ENCODE assay signal across 18 cellular contexts in the genomic region with DNA sequence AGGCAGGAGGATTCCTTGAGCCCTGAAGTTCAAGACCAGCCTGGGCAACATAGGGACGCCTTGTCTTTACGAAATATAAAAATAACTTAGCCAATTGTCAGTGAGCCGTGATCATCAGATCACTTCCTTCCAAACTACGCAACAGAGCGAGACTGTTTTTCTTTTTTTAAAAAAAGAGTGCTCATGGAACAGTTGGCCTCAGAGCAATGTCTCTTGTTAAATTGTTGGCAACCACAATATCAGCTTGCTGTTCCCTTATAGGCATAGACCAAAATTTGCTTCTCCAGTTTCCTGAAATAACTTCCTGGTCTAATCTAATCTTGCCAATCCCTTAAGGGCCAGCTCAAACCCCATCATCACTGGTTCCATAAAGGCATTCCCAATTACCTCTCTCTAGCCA.
A peak's percentile ranks its signal among the peaks of the same experiment; 100 is the strongest.
DNase-seq lines count a peak whose midpoint lies in the region; ATAC-seq and TF ChIP-seq lines count a peak whose summit lies in the region.
"Had no signal": no experiment of that assay in that cellular context is flagged by ENCODE, and none has a peak within 500 bp of the region (broad histone marks: within the 10 kb centered on the region; RNA-seq: fewer than 3 reads in every experiment).

No MANE protein-coding gene starts in this region.

- H3K36me3 ChIP-seq in gastroesophageal sphincter, result no peaks in the 10 kb centered on the region
- no peaks in the 10 kb centered on the region for H3K36me3 ChIP-seq in vagina
- no peaks in the 10 kb centered on the region for H3K36me3 ChIP-seq in GM23338 (ENCODE audit: insufficient read depth)

- no peak for TF ChIP-seq POLR2A in gastroesophageal sphincter (IDR thresholded peaks at IDR 0.05)
- TF ChIP-seq POLR2A in vagina (IDR thresholded peaks at IDR 0.05), result no peak

- H3K27me3 Mint-ChIP-seq in dendritic cell treated with granulocyte-macrophage colony-stimulating factor and Interleukin-4, amounts not matched to agents 40 ng/mL and 50 ng/mL, for 4 days, result no peaks in the 10 kb centered on the region
- H3K27me3 Mint-ChIP-seq in GM23338 (ENCODE audit: insufficient read depth, low read depth, poor library complexity), result peaks cover 3% of the 10 kb centered on the region

- H3F3A ChIP-seq in GM23338 (replicated peaks; ENCODE audit: low read depth), result no peaks in the 10 kb centered on the region

- H3K9me3 ChIP-seq in gastroesophageal sphincter (no peaks in the 10 kb centered on the region), vagina (no peaks in the 10 kb centered on the region)

- ATAC-seq in gastroesophageal sphincter (peak; percentile 39), GM23338 (no peak)
- ATAC-seq: activated T-cell treated with anti-CD3 and anti-CD28 coated beads, Interleukin-2, amount 50 U/mL, for 4 hours; SK-N-SH treated with all-trans-retinoic acid at 6 μM for 48 hours had no signal

- intact Hi-C loops in dendritic cell treated with granulocyte-macrophage colony-stimulating factor and Interleukin-4, amounts not matched to agents 40 ng/mL and 50 ng/mL, for 4 days (cut with micrococcal nuclease), result no loop called here
- intact Hi-C loops in vagina (cut with DNase I), result no loop called here

- H3K36me3 Mint-ChIP-seq in dendritic cell treated with granulocyte-macrophage colony-stimulating factor and Interleukin-4, amounts not matched to agents 40 ng/mL and 50 ng/mL, for 4 days (ENCODE audit: low read depth), result no peaks in the 10 kb centered on the region
- peaks cover 4% of the 10 kb centered on the region; the same call in 1 of the 3 replicates for H3K36me3 Mint-ChIP-seq in GM23338 (ENCODE audit: low read depth)
- H3K36me3 Mint-ChIP-seq: CD4-positive, CD25-positive, alpha-beta regulatory T cell had no signal

- TF ChIP-seq CTCF in gastroesophageal sphincter (IDR thresholded peaks at IDR 0.05) (no peak), vagina (IDR thresholded peaks at IDR 0.05) (no peak), GM23338 (conservative IDR thresholded peaks at IDR 0.05; ENCODE audit: low read depth in 2 of 2) (no peak), GM10266 (IDR thresholded peaks at IDR 0.05; ENCODE audit: control insufficient read depth, insufficient read depth, low read depth, missing control alignments) (no peak)

- TF ChIP-seq EP300 in gastroesophageal sphincter (IDR thresholded peaks at IDR 0.05), result no peak

- no peaks in the 10 kb centered on the region for H4K20me1 ChIP-seq in GM23338 (replicated peaks; ENCODE audit: insufficient read depth)

- no peak overlapping the region for H3K4me3 Mint-ChIP-seq in dendritic cell treated with granulocyte-macrophage colony-stimulating factor and Interleukin-4, amounts not matched to agents 40 ng/mL and 50 ng/mL, for 4 days
- no peak overlapping the region for H3K4me3 Mint-ChIP-seq in GM23338
- H3K4me3 Mint-ChIP-seq: activated T-cell treated with anti-CD3 and anti-CD28 coated beads, Interleukin-2, amount 50 U/mL, for 4 hours; CD4-positive, CD25-positive, alpha-beta regulatory T cell had no signal

- DNase-seq in pons (ENCODE audit: low spot score) (peak; percentile 9), vagina (ENCODE audit: extremely low spot score in 2 of 2) (no peak), GM23338 (ENCODE audit: low spot score) (no peak), A172 (ENCODE audit: low spot score) (no peak), GM10266 (ENCODE audit: extremely low spot score) (no peak)
- DNase-seq: activated CD4-positive, alpha-beta T cell treated with anti-CD3 and anti-CD28 coated beads for 4 hours; activated naive CD4-positive, alpha-beta T cell treated with Interleukin-2 at 50 U/mL for 16 hours; activated T-cell treated with anti-CD3 and anti-CD28 coated beads, Interleukin-2, amount 50 U/mL, for 4 hours; caudate nucleus; CD4-positive, CD25-positive, alpha-beta regulatory T cell; EL; NCI-H1417; NCI-H2081 treated with DMSO at 0.1 percent for 48 hours; NCI-H774; substantia nigra had no signal

- no peak overlapping the region for H2AFZ ChIP-seq in GM23338

- 81 to 89% methylated on average over 5 of the region's 5 CpGs for WGBS in gastroesophageal sphincter (ENCODE audit: low coverage in 1 of 2), 2 donors

- H3K4me2 ChIP-seq in GM23338, result no peak overlapping the region

- peaks cover 31% of the 10 kb centered on the region for H3K4me1 Mint-ChIP-seq in dendritic cell treated with granulocyte-macrophage colony-stimulating factor and Interleukin-4, amounts not matched to agents 40 ng/mL and 50 ng/mL, for 4 days (ENCODE audit: low read depth)
- H3K4me1 Mint-ChIP-seq in GM23338, result no peaks in the 10 kb centered on the region
- H3K4me1 Mint-ChIP-seq: CD4-positive, CD25-positive, alpha-beta regulatory T cell had no signal

- no peaks in the 10 kb centered on the region for H3K27me3 ChIP-seq in gastroesophageal sphincter
- H3K27me3 ChIP-seq in vagina, result no peaks in the 10 kb centered on the region
- no peaks in the 10 kb centered on the region for H3K27me3 ChIP-seq in GM23338 (ENCODE audit: insufficient read depth)

- H3K4me3 ChIP-seq in gastroesophageal sphincter (no peak overlapping the region), vagina (no peak overlapping the region), GM23338 (no peak overlapping the region)

- peak overlapping the region; percentile 9 for H3K27ac Mint-ChIP-seq in dendritic cell treated with granulocyte-macrophage colony-stimulating factor and Interleukin-4, amounts not matched to agents 40 ng/mL and 50 ng/mL, for 4 days
- no peak overlapping the region for H3K27ac Mint-ChIP-seq in GM23338
- H3K27ac Mint-ChIP-seq: CD4-positive, CD25-positive, alpha-beta regulatory T cell had no signal

- H3K79me2 ChIP-seq in GM23338 (replicated peaks; ENCODE audit: insufficient read depth), result no peaks in the 10 kb centered on the region

- H3K4me1 ChIP-seq in gastroesophageal sphincter (no peaks in the 10 kb centered on the region), vagina (no peaks in the 10 kb centered on the region), GM23338 (ENCODE audit: insufficient read depth) (no peaks in the 10 kb centered on the region)

- H3K9me2 ChIP-seq in GM23338 (ENCODE audit: insufficient read depth), result no peaks in the 10 kb centered on the region; the same call in 1 of the 2 replicates

- H3K9me3 Mint-ChIP-seq in dendritic cell treated with granulocyte-macrophage colony-stimulating factor and Interleukin-4, amounts not matched to agents 40 ng/mL and 50 ng/mL, for 4 days, result no peaks in the 10 kb centered on the region
- H3K9me3 Mint-ChIP-seq in GM23338, result peaks cover 6% of the 10 kb centered on the region
- H3K9me3 Mint-ChIP-seq: activated T-cell treated with anti-CD3 and anti-CD28 coated beads, Interleukin-2, amount 50 U/mL, for 4 hours had no signal

- H3K27ac ChIP-seq in gastroesophageal sphincter (peak overlapping the region in 1 of 4 donors; percentile 1), vagina (peak overlapping the region; percentile 2), GM23338 (ENCODE audit: low read depth) (no peak overlapping the region)

TF ChIP-seq in GM23338, 12 proteins besides CTCF, POLR2A, EP300 and RAD21 (continues in another document):
- TF ChIP-seq, protein P1, sequence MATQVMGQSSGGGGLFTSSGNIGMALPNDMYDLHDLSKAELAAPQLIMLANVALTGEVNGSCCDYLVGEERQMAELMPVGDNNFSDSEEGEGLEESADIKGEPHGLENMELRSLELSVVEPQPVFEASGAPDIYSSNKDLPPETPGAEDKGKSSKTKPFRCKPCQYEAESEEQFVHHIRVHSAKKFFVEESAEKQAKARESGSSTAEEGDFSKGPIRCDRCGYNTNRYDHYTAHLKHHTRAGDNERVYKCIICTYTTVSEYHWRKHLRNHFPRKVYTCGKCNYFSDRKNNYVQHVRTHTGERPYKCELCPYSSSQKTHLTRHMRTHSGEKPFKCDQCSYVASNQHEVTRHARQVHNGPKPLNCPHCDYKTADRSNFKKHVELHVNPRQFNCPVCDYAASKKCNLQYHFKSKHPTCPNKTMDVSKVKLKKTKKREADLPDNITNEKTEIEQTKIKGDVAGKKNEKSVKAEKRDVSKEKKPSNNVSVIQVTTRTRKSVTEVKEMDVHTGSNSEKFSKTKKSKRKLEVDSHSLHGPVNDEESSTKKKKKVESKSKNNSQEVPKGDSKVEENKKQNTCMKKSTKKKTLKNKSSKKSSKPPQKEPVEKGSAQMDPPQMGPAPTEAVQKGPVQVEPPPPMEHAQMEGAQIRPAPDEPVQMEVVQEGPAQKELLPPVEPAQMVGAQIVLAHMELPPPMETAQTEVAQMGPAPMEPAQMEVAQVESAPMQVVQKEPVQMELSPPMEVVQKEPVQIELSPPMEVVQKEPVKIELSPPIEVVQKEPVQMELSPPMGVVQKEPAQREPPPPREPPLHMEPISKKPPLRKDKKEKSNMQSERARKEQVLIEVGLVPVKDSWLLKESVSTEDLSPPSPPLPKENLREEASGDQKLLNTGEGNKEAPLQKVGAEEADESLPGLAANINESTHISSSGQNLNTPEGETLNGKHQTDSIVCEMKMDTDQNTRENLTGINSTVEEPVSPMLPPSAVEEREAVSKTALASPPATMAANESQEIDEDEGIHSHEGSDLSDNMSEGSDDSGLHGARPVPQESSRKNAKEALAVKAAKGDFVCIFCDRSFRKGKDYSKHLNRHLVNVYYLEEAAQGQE (IDR thresholded peaks at IDR 0.05; ENCODE audit: unreplicated experiment), result no peak
- TF ChIP-seq, protein P2, sequence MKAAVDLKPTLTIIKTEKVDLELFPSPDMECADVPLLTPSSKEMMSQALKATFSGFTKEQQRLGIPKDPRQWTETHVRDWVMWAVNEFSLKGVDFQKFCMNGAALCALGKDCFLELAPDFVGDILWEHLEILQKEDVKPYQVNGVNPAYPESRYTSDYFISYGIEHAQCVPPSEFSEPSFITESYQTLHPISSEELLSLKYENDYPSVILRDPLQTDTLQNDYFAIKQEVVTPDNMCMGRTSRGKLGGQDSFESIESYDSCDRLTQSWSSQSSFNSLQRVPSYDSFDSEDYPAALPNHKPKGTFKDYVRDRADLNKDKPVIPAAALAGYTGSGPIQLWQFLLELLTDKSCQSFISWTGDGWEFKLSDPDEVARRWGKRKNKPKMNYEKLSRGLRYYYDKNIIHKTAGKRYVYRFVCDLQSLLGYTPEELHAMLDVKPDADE (IDR thresholded peaks at IDR 0.05), result no peak
- TF ChIP-seq ZNF114 (CRISPR knock-in tag; IDR thresholded peaks at IDR 0.05), result no peak
- TF ChIP-seq POLR2AphosphoS5 (IDR thresholded peaks at IDR 0.05; ENCODE audit: low read depth), result no peak
- TF ChIP-seq STAT1 (IDR thresholded peaks at IDR 0.05; ENCODE audit: unreplicated experiment), result no peak
- no peak for TF ChIP-seq CREB1 (CRISPR knock-in tag; IDR thresholded peaks at IDR 0.05; ENCODE audit: low read depth)
- TF ChIP-seq EZH2 (IDR thresholded peaks at IDR 0.05; ENCODE audit: low read depth, unreplicated experiment), result no peak
- no peak for TF ChIP-seq ZNF331 (CRISPR knock-in tag; IDR thresholded peaks at IDR 0.05; ENCODE audit: low read depth)
- no peak for TF ChIP-seq EZH2phosphoT487 (IDR thresholded peaks at IDR 0.05; ENCODE audit: unreplicated experiment)
- TF ChIP-seq NANOG (IDR thresholded peaks at IDR 0.05; ENCODE audit: borderline replicate concordance), result no peak
- TF ChIP-seq JUNB (IDR thresholded peaks at IDR 0.05; ENCODE audit: unreplicated experiment), result no peak
